8 cellular contexts compared by ENCODE assay signal in genomic region chr20:347640-348484, GRCh38. TPM values are rescaled to one million over a fixed set of nuclear protein-coding genes. Genes with fewer than 3 reads are reported as not detected.
A peak's percentile ranks its signal among the peaks of the same experiment; 100 is the strongest.
DNase-seq lines count a peak whose midpoint lies in the region; ATAC-seq lines count a peak whose summit lies in the region.

No MANE protein-coding gene starts in this region.

- no peaks in the 10 kb centered on the region for H3K36me3 ChIP-seq in HUES64 (ENCODE audit: insufficient read depth, low read length)
- H3K36me3 ChIP-seq in NT2/D1 (ENCODE audit: insufficient read depth, insufficient read length, low read length): peaks cover 41% of the 10 kb centered on the region

- DNase-seq in DMS53 (lab: John Stamatoyannopoulos, UW) (peak; percentile 98), NT2/D1 (ENCODE audit: low read depth, low spot score) (peak; percentile 97), activated T-cell treated with anti-CD3 and anti-CD28 coated beads for 48 hours (ENCODE audit: low read depth) (peak; percentile 71), epithelial cell of prostate (ENCODE audit: low read depth, low spot score) (no peak), midbrain (lab: John Stamatoyannopoulos, UW) (peak; percentile 87)
- DNase-seq in stimulated activated naive CD4-positive, alpha-beta T cell treated with Interleukin-2 at 50 U/mL for 16 hours (lab: John Stamatoyannopoulos, UW): peak; percentile 51

- H3K9ac ChIP-seq in HUES64 (ENCODE audit: low read depth, low read length) (peak overlapping the region; percentile 64), NT2/D1 (ENCODE audit: insufficient read length, low read depth) (peak overlapping the region; percentile 87)

- peak; percentile 65 for ATAC-seq in GM21526 (IDR thresholded peaks at IDR 0.05; ENCODE audit: low FRiP score, unreplicated experiment)

- H3K9me3 ChIP-seq in HUES64 (ENCODE audit: insufficient read depth, low read depth, low read length) (no peaks in the 10 kb centered on the region), NT2/D1 (ENCODE audit: insufficient read depth, low read length) (no peaks in the 10 kb centered on the region)

- H3K27ac ChIP-seq in HUES64 (ENCODE audit: low read depth, low read length) (peak overlapping the region; percentile 82; the same call in 1 of the 2 replicates), epithelial cell of prostate (peak overlapping the region; percentile 70)

- H3K27me3 ChIP-seq in HUES64 (ENCODE audit: insufficient read depth, low read length) (no peaks in the 10 kb centered on the region), NT2/D1 (ENCODE audit: insufficient read depth, insufficient read length) (no peaks in the 10 kb centered on the region)

- H3K4me3 ChIP-seq in HUES64 (ENCODE audit: low read length) (peak overlapping the region; percentile 66), NT2/D1 (ENCODE audit: insufficient read length, low read depth) (peak overlapping the region; percentile 70)

- H3K4me1 ChIP-seq in HUES64 (ENCODE audit: insufficient read depth, low read length) (peaks cover 15% of the 10 kb centered on the region), NT2/D1 (ENCODE audit: insufficient read depth, insufficient read length) (peaks cover 6% of the 10 kb centered on the region)

- under 1% methylated on average over 57 of the region's 61 CpGs for WGBS in HUES64

RNA-seq across cellular contexts. Expression of gene NRSN2, which starts 1.0 kb away (rescaled TPM):
- 20.6 TPM for polyA plus RNA-seq in HUES64 (2013, experiment 1 of 2)
- 23.5 TPM for polyA plus RNA-seq in HUES64 (2013, experiment 2 of 2)

RNA-seq across cellular contexts. Expression of gene SOX12, which starts 22.5 kb away (rescaled TPM):
- 35.8 TPM for polyA plus RNA-seq in HUES64 (2013, experiment 1 of 2)
- polyA plus RNA-seq in HUES64 (2013, experiment 2 of 2): 40.8 TPM

RNA-seq across cellular contexts. Expression of gene TRIB3, which starts 32.7 kb away (rescaled TPM):
- polyA plus RNA-seq in HUES64 (2013, experiment 1 of 2): 5.6 TPM
- polyA plus RNA-seq in HUES64 (2013, experiment 2 of 2): 6.3 TPM

RNA-seq across cellular contexts. Expression of gene ZCCHC3, which starts 50.5 kb away (rescaled TPM):
- 37.7 TPM for polyA plus RNA-seq in HUES64 (2013, experiment 1 of 2)
- 40.1 TPM for polyA plus RNA-seq in HUES64 (2013, experiment 2 of 2)

RNA-seq across cellular contexts. Expression of gene C20orf96, which starts 57.3 kb away (rescaled TPM):
- 18.6 TPM for polyA plus RNA-seq in HUES64 (2013, experiment 1 of 2)
- polyA plus RNA-seq in HUES64 (2013, experiment 2 of 2): 25.0 TPM
